ENCODE assay signal across 29 cellular contexts in genomic region chrX:80721186-80721585, GRCh38.
"Had no signal": no experiment of that assay in that cellular context is flagged by ENCODE, and none has a peak within 500 bp of the region (broad histone marks: within the 10 kb centered on the region; RNA-seq: fewer than 3 reads in every experiment).

No MANE protein-coding gene starts in this region.

- DNase-seq: naive B cell; naive thymus-derived CD8-positive, alpha-beta T cell; nephron progenitor cell; nucleus accumbens; posterior cingulate gyrus; psoas muscle; right cardiac atrium; spleen; stimulated activated CD4-positive, alpha-beta T cell treated with anti-CD3 and anti-CD28 coated beads, Interleukin-12 subunit alpha, Interleukin-12 subunit beta, amount 100 ng/mL, for 4 hours; stimulated activated CD4-positive, alpha-beta T cell treated with anti-CD3 and anti-CD28 coated beads, Interleukin-1b, Interleukin-23, amount 100 ng/mL, for 48 hours; stimulated activated CD4-positive, alpha-beta T cell treated with anti-CD3 and anti-CD28 coated beads, Interleukin-4, amount 100 ng/mL, for 1 hour; stimulated activated CD4-positive, alpha-beta T cell treated with anti-CD3 and anti-CD28 coated beads, Interleukin-4, amount 100 ng/mL, for 4 hours; stimulated activated CD8-positive, alpha-beta memory T cell treated with anti-CD3 and anti-CD28 coated beads, Interleukin-4, amount 100 ng/mL, for 48 hours; stimulated activated naive CD4-positive, alpha-beta T cell; stimulated activated naive CD8-positive, alpha-beta T cell treated with anti-CD3 and anti-CD28 coated beads, Interleukin-15, amount 100 ng/mL, for 72 hours; stimulated activated naive CD8-positive, alpha-beta T cell treated with anti-CD3 and anti-CD28 coated beads, Interleukin-15, Interleukin-2, amounts not matched to agents 100 U/mL and 50 U/mL, for 24 hours; thyroid gland; trophoblast cell; upper lobe of left lung; uterus had no signal

- H3K4me3 ChIP-seq: psoas muscle, skin epidermis, smooth muscle cell, spleen, thoracic aorta, thyroid gland, tibial nerve, upper lobe of left lung, uterus had no signal

- ATAC-seq: naive thymus-derived CD8-positive, alpha-beta T cell; natural killer cell treated with Interleukin-12 subunit alpha and Interleukin-12 subunit beta and Interleukin-15 and Interleukin-18, amount 100 ng/mL, for 72 hours; psoas muscle; right cardiac atrium; sciatic nerve; stimulated activated memory B cell treated with anti-CD40 and anti-IgM and Interleukin-4, amounts not matched to agents 10 μg/mL and 1 μg/mL and 100 μg/mL, for 72 hours; stimulated activated naive CD8-positive, alpha-beta T cell treated with anti-CD3 and anti-CD28 coated beads, Interleukin-15, amount 100 ng/mL, for 72 hours; stimulated activated naive CD8-positive, alpha-beta T cell treated with anti-CD3 and anti-CD28 coated beads, Interleukin-15, Interleukin-2, amounts not matched to agents 100 U/mL and 50 U/mL, for 24 hours had no signal

- H3K27ac ChIP-seq: neutrophil, parathyroid adenoma, psoas muscle, skin epidermis, spleen, thoracic aorta, thyroid gland, tibial nerve, upper lobe of left lung, uterus had no signal

- H3K9ac ChIP-seq: parathyroid adenoma had no signal

- H3K4me1 ChIP-seq: parathyroid adenoma, psoas muscle, spleen, thyroid gland, tibial nerve, upper lobe of left lung, uterus had no signal

- H3K4me2 ChIP-seq: smooth muscle cell had no signal

- H3K9me3 ChIP-seq: neutrophil, psoas muscle, spleen, thoracic aorta, thyroid gland, tibial nerve, upper lobe of left lung, uterus had no signal

- H3K36me3 ChIP-seq: thoracic aorta, thyroid gland had no signal
